26 cellular contexts compared by ENCODE assay signal in genomic region chr2:240651185-240651584, GRCh38. TPM values are rescaled to one million over a fixed set of nuclear protein-coding genes. Genes with fewer than 3 reads are reported as not detected.
"Had no signal": no experiment of that assay in that cellular context is flagged by ENCODE, and none has a peak within 500 bp of the region (broad histone marks: within the 10 kb centered on the region; RNA-seq: fewer than 3 reads in every experiment).

No MANE protein-coding gene starts in this region.

- DNase-seq: activated CD4-positive, alpha-beta T cell treated with anti-CD3 and anti-CD28 coated beads for 36 hours; activated CD4-positive, alpha-beta T cell treated with anti-CD3 and anti-CD28 coated beads, Interleukin-2, amount 50 U/mL, for 1 hour; activated CD8-positive, alpha-beta memory T cell treated with anti-CD3 and anti-CD28 coated beads, Interleukin-2, amount 50 U/mL, for 4 hours; activated gamma-delta T cell treated with Interleukin-2 at 50 U/mL for 16 hours; activated naive CD4-positive, alpha-beta T cell treated with anti-CD3 and anti-CD28 coated beads, Interleukin-2, amount 10 ng/mL, durations not matched to agents 7 days and 5 days; activated naive CD8-positive, alpha-beta T cell treated with anti-CD3 and anti-CD28 coated beads for 36 hours; activated T-cell treated with anti-CD3 and anti-CD28 coated beads, Interleukin-2, amount 50 U/mL, for 72 hours; brain microvascular endothelial cell; MG63; MV-4-11; NCI-H1092 treated with DMSO at 0.1 percent for 48 hours; NCI-H1417 treated with DMSO at 0.1 percent for 48 hours; NCI-H1694 treated with DMSO at 0.1 percent for 48 hours; NCI-H2029 treated with DMSO at 0.1 percent for 48 hours; NCI-H345; NCI-H510A; NCI-H69; T-helper 1 cell; WERI-Rb-1 had no signal

- H3K4me2 ChIP-seq: KMS-11 had no signal

- H3K9ac ChIP-seq: KMS-11 had no signal

- ATAC-seq: activated CD4-positive, alpha-beta T cell treated with anti-CD3 and anti-CD28 coated beads for 36 hours; activated T-cell treated with anti-CD3 and anti-CD28 coated beads, Interleukin-2, amount 50 U/mL, for 72 hours had no signal

- H3K27ac ChIP-seq: brain microvascular endothelial cell, KMS-11, SK-N-MC, WERI-Rb-1 had no signal

- H3K36me3 ChIP-seq: brain microvascular endothelial cell, MG63, WERI-Rb-1 had no signal

- H3K4me3 ChIP-seq: MG63, SK-N-MC had no signal

RNA-seq across cellular contexts. Expression of gene AQP12B, which starts 31.5 kb away (rescaled TPM):
- total RNA-seq: activated CD4-positive, alpha-beta memory T cell treated with anti-CD3 and anti-CD28 coated beads, Interleukin-2, amount 10 ng/mL, durations not matched to agents 7 days and 5 days; activated CD4-positive, alpha-beta T cell treated with anti-CD3 and anti-CD28 coated beads for 36 hours; activated CD8-positive, alpha-beta memory T cell treated with anti-CD3 and anti-CD28 coated beads for 36 hours; activated naive CD8-positive, alpha-beta T cell treated with anti-CD3 and anti-CD28 coated beads for 36 hours; activated T-cell treated with anti-CD3 and anti-CD28 coated beads, Interleukin-2, amount 50 U/mL, for 72 hours; activated T-helper 2 cell treated with anti-CD3 and anti-CD28 coated beads, Interferon-gamma antibody, Interleukin-2, Interleukin-4, amounts not matched to agents 10 μg/mL and 5 μg/mL and 100 μg/mL, durations not matched to agents 14 hours and 24 hours and 36 hours; RPMI7951; T-helper 2 cell treated with Interferon-gamma antibody and Interleukin-4, amounts not matched to agents 100 ng/mL and 5 ng/mL, for 36 hours had no signal

RNA-seq across cellular contexts. Expression of gene AQP12A, which starts 40.5 kb away (rescaled TPM):
- total RNA-seq: activated CD4-positive, alpha-beta memory T cell treated with anti-CD3 and anti-CD28 coated beads, Interleukin-2, amount 10 ng/mL, durations not matched to agents 7 days and 5 days; activated CD4-positive, alpha-beta T cell treated with anti-CD3 and anti-CD28 coated beads for 36 hours; activated CD8-positive, alpha-beta memory T cell treated with anti-CD3 and anti-CD28 coated beads for 36 hours; activated naive CD8-positive, alpha-beta T cell treated with anti-CD3 and anti-CD28 coated beads for 36 hours; activated T-cell treated with anti-CD3 and anti-CD28 coated beads, Interleukin-2, amount 50 U/mL, for 72 hours; activated T-helper 2 cell treated with anti-CD3 and anti-CD28 coated beads, Interferon-gamma antibody, Interleukin-2, Interleukin-4, amounts not matched to agents 10 μg/mL and 5 μg/mL and 100 μg/mL, durations not matched to agents 14 hours and 24 hours and 36 hours; RPMI7951; T-helper 2 cell treated with Interferon-gamma antibody and Interleukin-4, amounts not matched to agents 100 ng/mL and 5 ng/mL, for 36 hours had no signal
